Comparison of ENCODE assay signal across 1 cellular context in the genomic region with DNA sequence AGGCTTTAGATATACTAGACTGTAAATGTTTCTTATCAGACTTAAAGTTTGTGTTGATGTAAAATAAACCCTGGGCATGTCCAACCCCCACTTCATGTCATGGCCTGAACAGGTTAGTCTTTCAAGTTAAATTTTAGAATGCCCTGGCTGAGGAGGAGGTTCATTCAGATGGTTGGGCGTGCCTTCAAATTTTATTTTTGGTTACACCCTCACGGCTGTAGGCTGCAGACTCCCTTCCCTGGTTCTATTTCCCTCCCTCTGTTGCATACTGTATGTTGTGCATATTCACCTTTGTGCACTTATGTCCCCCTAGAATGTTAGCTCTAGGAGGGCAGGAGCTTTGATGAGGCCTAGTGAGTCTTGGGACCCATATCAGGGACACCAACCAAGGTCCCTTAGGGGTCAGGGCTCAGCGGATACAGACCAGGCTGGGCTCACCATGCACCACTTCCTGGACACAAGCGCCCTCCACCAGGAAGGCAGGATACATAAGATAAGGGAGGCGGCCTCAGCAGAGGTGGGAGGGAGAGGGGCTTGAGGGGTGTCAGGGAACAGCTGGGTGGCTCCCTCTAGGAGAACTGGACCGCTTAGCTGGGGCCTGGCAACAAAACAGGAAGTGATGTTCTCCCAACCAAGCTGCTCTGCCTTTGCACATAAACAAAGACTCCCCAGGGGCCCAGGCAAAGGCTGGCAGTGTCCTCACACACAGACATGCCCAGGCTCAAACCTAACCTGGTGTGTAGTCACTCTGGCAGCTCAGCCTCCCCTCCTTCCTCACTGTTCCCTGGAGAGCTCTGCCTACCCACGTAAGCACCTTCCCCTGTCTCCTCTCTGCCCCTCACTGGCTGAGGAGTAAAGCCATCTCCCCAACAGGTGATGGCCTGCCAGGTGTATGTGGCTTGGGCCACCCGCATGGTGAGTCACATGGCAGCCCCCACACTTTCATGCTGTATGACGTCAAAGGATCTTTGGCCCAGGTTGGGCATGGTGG.
TF ChIP-seq lines count a peak whose summit lies in the region.

No MANE protein-coding gene starts in this region.

TF ChIP-seq in K562, 482 proteins besides CTCF, POLR2A, EP300 and RAD21 (continued from another document and continues in another):
- TF ChIP-seq, protein P1, sequence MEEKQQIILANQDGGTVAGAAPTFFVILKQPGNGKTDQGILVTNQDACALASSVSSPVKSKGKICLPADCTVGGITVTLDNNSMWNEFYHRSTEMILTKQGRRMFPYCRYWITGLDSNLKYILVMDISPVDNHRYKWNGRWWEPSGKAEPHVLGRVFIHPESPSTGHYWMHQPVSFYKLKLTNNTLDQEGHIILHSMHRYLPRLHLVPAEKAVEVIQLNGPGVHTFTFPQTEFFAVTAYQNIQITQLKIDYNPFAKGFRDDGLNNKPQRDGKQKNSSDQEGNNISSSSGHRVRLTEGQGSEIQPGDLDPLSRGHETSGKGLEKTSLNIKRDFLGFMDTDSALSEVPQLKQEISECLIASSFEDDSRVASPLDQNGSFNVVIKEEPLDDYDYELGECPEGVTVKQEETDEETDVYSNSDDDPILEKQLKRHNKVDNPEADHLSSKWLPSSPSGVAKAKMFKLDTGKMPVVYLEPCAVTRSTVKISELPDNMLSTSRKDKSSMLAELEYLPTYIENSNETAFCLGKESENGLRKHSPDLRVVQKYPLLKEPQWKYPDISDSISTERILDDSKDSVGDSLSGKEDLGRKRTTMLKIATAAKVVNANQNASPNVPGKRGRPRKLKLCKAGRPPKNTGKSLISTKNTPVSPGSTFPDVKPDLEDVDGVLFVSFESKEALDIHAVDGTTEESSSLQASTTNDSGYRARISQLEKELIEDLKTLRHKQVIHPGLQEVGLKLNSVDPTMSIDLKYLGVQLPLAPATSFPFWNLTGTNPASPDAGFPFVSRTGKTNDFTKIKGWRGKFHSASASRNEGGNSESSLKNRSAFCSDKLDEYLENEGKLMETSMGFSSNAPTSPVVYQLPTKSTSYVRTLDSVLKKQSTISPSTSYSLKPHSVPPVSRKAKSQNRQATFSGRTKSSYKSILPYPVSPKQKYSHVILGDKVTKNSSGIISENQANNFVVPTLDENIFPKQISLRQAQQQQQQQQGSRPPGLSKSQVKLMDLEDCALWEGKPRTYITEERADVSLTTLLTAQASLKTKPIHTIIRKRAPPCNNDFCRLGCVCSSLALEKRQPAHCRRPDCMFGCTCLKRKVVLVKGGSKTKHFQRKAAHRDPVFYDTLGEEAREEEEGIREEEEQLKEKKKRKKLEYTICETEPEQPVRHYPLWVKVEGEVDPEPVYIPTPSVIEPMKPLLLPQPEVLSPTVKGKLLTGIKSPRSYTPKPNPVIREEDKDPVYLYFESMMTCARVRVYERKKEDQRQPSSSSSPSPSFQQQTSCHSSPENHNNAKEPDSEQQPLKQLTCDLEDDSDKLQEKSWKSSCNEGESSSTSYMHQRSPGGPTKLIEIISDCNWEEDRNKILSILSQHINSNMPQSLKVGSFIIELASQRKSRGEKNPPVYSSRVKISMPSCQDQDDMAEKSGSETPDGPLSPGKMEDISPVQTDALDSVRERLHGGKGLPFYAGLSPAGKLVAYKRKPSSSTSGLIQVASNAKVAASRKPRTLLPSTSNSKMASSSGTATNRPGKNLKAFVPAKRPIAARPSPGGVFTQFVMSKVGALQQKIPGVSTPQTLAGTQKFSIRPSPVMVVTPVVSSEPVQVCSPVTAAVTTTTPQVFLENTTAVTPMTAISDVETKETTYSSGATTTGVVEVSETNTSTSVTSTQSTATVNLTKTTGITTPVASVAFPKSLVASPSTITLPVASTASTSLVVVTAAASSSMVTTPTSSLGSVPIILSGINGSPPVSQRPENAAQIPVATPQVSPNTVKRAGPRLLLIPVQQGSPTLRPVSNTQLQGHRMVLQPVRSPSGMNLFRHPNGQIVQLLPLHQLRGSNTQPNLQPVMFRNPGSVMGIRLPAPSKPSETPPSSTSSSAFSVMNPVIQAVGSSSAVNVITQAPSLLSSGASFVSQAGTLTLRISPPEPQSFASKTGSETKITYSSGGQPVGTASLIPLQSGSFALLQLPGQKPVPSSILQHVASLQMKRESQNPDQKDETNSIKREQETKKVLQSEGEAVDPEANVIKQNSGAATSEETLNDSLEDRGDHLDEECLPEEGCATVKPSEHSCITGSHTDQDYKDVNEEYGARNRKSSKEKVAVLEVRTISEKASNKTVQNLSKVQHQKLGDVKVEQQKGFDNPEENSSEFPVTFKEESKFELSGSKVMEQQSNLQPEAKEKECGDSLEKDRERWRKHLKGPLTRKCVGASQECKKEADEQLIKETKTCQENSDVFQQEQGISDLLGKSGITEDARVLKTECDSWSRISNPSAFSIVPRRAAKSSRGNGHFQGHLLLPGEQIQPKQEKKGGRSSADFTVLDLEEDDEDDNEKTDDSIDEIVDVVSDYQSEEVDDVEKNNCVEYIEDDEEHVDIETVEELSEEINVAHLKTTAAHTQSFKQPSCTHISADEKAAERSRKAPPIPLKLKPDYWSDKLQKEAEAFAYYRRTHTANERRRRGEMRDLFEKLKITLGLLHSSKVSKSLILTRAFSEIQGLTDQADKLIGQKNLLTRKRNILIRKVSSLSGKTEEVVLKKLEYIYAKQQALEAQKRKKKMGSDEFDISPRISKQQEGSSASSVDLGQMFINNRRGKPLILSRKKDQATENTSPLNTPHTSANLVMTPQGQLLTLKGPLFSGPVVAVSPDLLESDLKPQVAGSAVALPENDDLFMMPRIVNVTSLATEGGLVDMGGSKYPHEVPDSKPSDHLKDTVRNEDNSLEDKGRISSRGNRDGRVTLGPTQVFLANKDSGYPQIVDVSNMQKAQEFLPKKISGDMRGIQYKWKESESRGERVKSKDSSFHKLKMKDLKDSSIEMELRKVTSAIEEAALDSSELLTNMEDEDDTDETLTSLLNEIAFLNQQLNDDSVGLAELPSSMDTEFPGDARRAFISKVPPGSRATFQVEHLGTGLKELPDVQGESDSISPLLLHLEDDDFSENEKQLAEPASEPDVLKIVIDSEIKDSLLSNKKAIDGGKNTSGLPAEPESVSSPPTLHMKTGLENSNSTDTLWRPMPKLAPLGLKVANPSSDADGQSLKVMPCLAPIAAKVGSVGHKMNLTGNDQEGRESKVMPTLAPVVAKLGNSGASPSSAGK (IDR thresholded peaks at IDR 0.05) = no peak
- TF ChIP-seq ETV1 (tag; conservative IDR thresholded peaks at IDR 0.05; ENCODE audit: low read depth) = 0 out of 2 replicates have a peak, but pooled peaks have one; percentile 25
- TF ChIP-seq, protein P2, sequence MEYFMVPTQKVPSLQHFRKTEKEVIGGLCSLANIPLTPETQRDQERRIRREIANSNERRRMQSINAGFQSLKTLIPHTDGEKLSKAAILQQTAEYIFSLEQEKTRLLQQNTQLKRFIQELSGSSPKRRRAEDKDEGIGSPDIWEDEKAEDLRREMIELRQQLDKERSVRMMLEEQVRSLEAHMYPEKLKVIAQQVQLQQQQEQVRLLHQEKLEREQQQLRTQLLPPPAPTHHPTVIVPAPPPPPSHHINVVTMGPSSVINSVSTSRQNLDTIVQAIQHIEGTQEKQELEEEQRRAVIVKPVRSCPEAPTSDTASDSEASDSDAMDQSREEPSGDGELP (CRISPR knock-in tag; IDR thresholded peaks at IDR 0.05; ENCODE audit: borderline replicate concordance) = peak; percentile 87
- 0 out of 2 replicates have a peak, but pooled peaks have one; percentile 26 for TF ChIP-seq ZFX (CRISPR knock-in tag; IDR thresholded peaks at IDR 0.05)
- TF ChIP-seq MTA1 (IDR thresholded peaks at IDR 0.05; ENCODE audit: borderline replicate concordance) = no peak
- TF ChIP-seq CBFA2T3 (IDR thresholded peaks at IDR 0.05) = peak; percentile 45
- TF ChIP-seq ESRRA (IDR thresholded peaks at IDR 0.05; ENCODE audit: borderline replicate concordance, low read depth) = peak; percentile 84
- peak; percentile 50 for TF ChIP-seq SMAD4 (CRISPR knock-in tag; conservative IDR thresholded peaks at IDR 0.05)
- no peak for TF ChIP-seq KLF13 (tag; IDR thresholded peaks at IDR 0.05; ENCODE audit: borderline replicate concordance, low read depth)
- peak; percentile 47 for TF ChIP-seq PHF20 (IDR thresholded peaks at IDR 0.05; ENCODE audit: partially characterized antibody)
- TF ChIP-seq CXXC5 (CRISPR knock-in tag; IDR thresholded peaks at IDR 0.05) = peak; percentile 51
- TF ChIP-seq, protein P3, sequence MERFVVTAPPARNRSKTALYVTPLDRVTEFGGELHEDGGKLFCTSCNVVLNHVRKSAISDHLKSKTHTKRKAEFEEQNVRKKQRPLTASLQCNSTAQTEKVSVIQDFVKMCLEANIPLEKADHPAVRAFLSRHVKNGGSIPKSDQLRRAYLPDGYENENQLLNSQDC (CRISPR knock-in tag; IDR thresholded peaks at IDR 0.05) = no peak
- TF ChIP-seq GABPA (tag; conservative IDR thresholded peaks at IDR 0.05; ENCODE audit: low read depth) = peak; percentile 31; the same call in 1 of the 2 replicates
- 0 out of 2 replicates have a peak, but pooled peaks have one; percentile 12 for TF ChIP-seq ZNF316 (IDR thresholded peaks at IDR 0.05)
- TF ChIP-seq RBFOX2 (IDR thresholded peaks at IDR 0.05; ENCODE audit: low read depth, low read length) = 0 out of 2 replicates have a peak, but pooled peaks have one; percentile 25
- TF ChIP-seq, protein P4, sequence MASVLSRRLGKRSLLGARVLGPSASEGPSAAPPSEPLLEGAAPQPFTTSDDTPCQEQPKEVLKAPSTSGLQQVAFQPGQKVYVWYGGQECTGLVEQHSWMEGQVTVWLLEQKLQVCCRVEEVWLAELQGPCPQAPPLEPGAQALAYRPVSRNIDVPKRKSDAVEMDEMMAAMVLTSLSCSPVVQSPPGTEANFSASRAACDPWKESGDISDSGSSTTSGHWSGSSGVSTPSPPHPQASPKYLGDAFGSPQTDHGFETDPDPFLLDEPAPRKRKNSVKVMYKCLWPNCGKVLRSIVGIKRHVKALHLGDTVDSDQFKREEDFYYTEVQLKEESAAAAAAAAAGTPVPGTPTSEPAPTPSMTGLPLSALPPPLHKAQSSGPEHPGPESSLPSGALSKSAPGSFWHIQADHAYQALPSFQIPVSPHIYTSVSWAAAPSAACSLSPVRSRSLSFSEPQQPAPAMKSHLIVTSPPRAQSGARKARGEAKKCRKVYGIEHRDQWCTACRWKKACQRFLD (CRISPR knock-in tag; IDR thresholded peaks at IDR 0.05) = peak; percentile 56; the same call in 1 of the 2 replicates
- no peak for TF ChIP-seq NCOA1 (IDR thresholded peaks at IDR 0.05; ENCODE audit: low read depth)
- TF ChIP-seq, protein P5, sequence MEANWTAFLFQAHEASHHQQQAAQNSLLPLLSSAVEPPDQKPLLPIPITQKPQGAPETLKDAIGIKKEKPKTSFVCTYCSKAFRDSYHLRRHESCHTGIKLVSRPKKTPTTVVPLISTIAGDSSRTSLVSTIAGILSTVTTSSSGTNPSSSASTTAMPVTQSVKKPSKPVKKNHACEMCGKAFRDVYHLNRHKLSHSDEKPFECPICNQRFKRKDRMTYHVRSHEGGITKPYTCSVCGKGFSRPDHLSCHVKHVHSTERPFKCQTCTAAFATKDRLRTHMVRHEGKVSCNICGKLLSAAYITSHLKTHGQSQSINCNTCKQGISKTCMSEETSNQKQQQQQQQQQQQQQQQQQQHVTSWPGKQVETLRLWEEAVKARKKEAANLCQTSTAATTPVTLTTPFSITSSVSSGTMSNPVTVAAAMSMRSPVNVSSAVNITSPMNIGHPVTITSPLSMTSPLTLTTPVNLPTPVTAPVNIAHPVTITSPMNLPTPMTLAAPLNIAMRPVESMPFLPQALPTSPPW (CRISPR knock-in tag; IDR thresholded peaks at IDR 0.05) = peak; percentile 60
- TF ChIP-seq NR2C1 (IDR thresholded peaks at IDR 0.05) = peak; percentile 31; the same call in 1 of the 2 replicates
- 0 out of 2 replicates have a peak, but pooled peaks have one; percentile 20 for TF ChIP-seq NR2C1 (tag; IDR thresholded peaks at IDR 0.05)
- TF ChIP-seq, protein P6, sequence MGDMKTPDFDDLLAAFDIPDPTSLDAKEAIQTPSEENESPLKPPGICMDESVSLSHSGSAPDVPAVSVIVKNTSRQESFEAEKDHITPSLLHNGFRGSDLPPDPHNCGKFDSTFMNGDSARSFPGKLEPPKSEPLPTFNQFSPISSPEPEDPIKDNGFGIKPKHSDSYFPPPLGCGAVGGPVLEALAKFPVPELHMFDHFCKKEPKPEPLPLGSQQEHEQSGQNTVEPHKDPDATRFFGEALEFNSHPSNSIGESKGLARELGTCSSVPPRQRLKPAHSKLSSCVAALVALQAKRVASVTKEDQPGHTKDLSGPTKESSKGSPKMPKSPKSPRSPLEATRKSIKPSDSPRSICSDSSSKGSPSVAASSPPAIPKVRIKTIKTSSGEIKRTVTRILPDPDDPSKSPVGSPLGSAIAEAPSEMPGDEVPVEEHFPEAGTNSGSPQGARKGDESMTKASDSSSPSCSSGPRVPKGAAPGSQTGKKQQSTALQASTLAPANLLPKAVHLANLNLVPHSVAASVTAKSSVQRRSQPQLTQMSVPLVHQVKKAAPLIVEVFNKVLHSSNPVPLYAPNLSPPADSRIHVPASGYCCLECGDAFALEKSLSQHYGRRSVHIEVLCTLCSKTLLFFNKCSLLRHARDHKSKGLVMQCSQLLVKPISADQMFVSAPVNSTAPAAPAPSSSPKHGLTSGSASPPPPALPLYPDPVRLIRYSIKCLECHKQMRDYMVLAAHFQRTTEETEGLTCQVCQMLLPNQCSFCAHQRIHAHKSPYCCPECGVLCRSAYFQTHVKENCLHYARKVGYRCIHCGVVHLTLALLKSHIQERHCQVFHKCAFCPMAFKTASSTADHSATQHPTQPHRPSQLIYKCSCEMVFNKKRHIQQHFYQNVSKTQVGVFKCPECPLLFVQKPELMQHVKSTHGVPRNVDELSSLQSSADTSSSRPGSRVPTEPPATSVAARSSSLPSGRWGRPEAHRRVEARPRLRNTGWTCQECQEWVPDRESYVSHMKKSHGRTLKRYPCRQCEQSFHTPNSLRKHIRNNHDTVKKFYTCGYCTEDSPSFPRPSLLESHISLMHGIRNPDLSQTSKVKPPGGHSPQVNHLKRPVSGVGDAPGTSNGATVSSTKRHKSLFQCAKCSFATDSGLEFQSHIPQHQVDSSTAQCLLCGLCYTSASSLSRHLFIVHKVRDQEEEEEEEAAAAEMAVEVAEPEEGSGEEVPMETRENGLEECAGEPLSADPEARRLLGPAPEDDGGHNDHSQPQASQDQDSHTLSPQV (IDR thresholded peaks at IDR 0.05) = 0 out of 2 replicates have a peak, but pooled peaks have one; percentile 40
- peak; percentile 93 for TF ChIP-seq SPI1 (IDR thresholded peaks at IDR 0.05; ENCODE audit: borderline replicate concordance, low read depth, low read length)
- TF ChIP-seq NR2C2 (CRISPR knock-in tag; IDR thresholded peaks at IDR 0.05) = no peak
- 0 out of 2 replicates have a peak, but pooled peaks have one; percentile 24 for TF ChIP-seq NR2C2 (tag; IDR thresholded peaks at IDR 0.05)
- 0 out of 2 replicates have a peak, but pooled peaks have one; percentile 38 for TF ChIP-seq DPF2 (IDR thresholded peaks at IDR 0.05)
- peak; percentile 68 for TF ChIP-seq ELF1 (tag; IDR thresholded peaks at IDR 0.05)
- 0 out of 2 replicates have a peak, but pooled peaks have one; percentile 23 for TF ChIP-seq ARID1B (IDR thresholded peaks at IDR 0.05)
- TF ChIP-seq ZNF766 (CRISPR knock-in tag; conservative IDR thresholded peaks at IDR 0.05) = peak; percentile 58; the same call in 1 of the 2 replicates
- TF ChIP-seq FOXK2 (conservative IDR thresholded peaks at IDR 0.05 in 1 of 2, IDR thresholded peaks at IDR 0.05 in 1 of 2; ENCODE audit: low read depth in 2 of 2) = peak; percentile 55 to 69; a peak in 3 of 4 replicates
- TF ChIP-seq ZBTB7A (IDR thresholded peaks at IDR 0.05; ENCODE audit: borderline replicate concordance, control insufficient read depth, low read depth, low read length) = peak; percentile 86; the same call in 1 of the 2 replicates
- TF ChIP-seq ZZZ3 (IDR thresholded peaks at IDR 0.05) = no peak
